In the genomic region with DNA sequence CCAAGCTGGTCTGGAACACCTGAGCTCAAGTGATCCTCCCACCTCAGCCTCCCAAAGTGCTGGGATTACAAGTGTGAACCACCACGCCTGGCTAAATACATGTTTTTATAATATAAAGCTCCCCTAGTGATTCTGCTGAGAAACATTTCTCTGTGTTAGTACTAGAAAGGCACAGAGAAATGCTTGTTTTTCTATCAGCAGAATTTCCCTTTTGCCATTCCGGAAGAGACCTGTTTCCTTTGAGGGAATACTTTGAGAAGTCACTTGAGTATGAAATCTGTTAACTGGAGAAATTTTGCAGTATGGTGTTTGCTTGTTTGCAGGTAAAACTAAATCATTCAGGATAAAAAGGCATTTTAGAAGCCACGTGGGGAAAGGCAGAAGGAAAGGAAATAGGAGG, we compare ENCODE assay signal across 24 cellular contexts. TPM values are rescaled to one million over a fixed set of nuclear protein-coding genes. Genes with fewer than 3 reads are reported as not detected.
A peak's percentile ranks its signal among the peaks of the same experiment; 100 is the strongest.
DNase-seq lines count a peak whose midpoint lies in the region; ATAC-seq, FAIRE-seq and TF ChIP-seq lines count a peak whose summit lies in the region.
"Had no signal": no experiment of that assay in that cellular context is flagged by ENCODE, and none has a peak within 500 bp of the region (broad histone marks: within the 10 kb centered on the region; RNA-seq: fewer than 3 reads in every experiment).

No MANE protein-coding gene starts in this region.

- no peaks in the 10 kb centered on the region for H3K36me3 ChIP-seq in HepG2 (replicated peaks in 1 of 2; ENCODE audit: control insufficient read depth in 1 of 2, insufficient read depth in 2 of 2, low read length in 2 of 2)
- H3K36me3 ChIP-seq in right lobe of liver = no peaks in the 10 kb centered on the region
- H3K36me3 ChIP-seq in endothelial cell of umbilical vein (ENCODE audit: control insufficient read depth in 2 of 2, extremely low read depth in 1 of 2, insufficient read depth in 2 of 2, low read length in 2 of 2) = no peaks in the 10 kb centered on the region
- no peaks in the 10 kb centered on the region for H3K36me3 ChIP-seq in neutrophil
- H3K36me3 ChIP-seq: BLaER1, HAP-1 had no signal

- ATAC-seq in HepG2 (no peak), right lobe of liver (no peak), HG02884 (IDR thresholded peaks at IDR 0.05; ENCODE audit: unreplicated experiment) (no peak)
- ATAC-seq: CD8-positive, alpha-beta T cell had no signal

- in situ Hi-C loops in HepG2 (cut with HindIII; ENCODE audit: extremely low pct_ligation_motif_present, low pct_unique_long_range_greater_than_20kb) = no loop called here

- peaks cover 0 to 12% of the 10 kb centered on the region in 2 experiments; a peak in 1 of 5 replicates for H3K27me3 ChIP-seq in HepG2 (ENCODE audit: control insufficient read depth in 1 of 2, insufficient read depth in 2 of 2, low read length in 2 of 2)
- H3K27me3 ChIP-seq in right lobe of liver = no peaks in the 10 kb centered on the region
- H3K27me3 ChIP-seq in endothelial cell of umbilical vein (ENCODE audit: control insufficient read depth in 2 of 2, insufficient read depth in 2 of 2, low read length in 2 of 2) = no peaks in the 10 kb centered on the region
- no peaks in the 10 kb centered on the region for H3K27me3 ChIP-seq in neutrophil

- WGBS in HepG2 (ENCODE audit: low lambda C conversion rate) = 13% methylated on average over 3 of the region's 3 CpGs
- WGBS in right lobe of liver (ENCODE audit: insufficient coverage, low coverage, low lambda C conversion rate, missing lambda C conversion rate) = 48% methylated on average over 3 of the region's 3 CpGs

- H3K27ac ChIP-seq in HepG2 (ENCODE audit: extremely low read length, insufficient read depth, low read length) (no peak overlapping the region), right lobe of liver (no peak overlapping the region), endothelial cell of umbilical vein (ENCODE audit: insufficient read depth, low read depth, low read length) (no peak overlapping the region), neutrophil (peak overlapping the region; percentile 93)
- H3K27ac ChIP-seq: 22Rv1, BLaER1, GM23248 had no signal

- no peaks in the 10 kb centered on the region for H3K9me1 ChIP-seq in endothelial cell of umbilical vein (replicated peaks; ENCODE audit: control insufficient read depth, extremely low read depth, insufficient read depth, low read length)

- no peaks in the 10 kb centered on the region for H3K79me2 ChIP-seq in HepG2 (ENCODE audit: insufficient read depth, low read length)
- no peaks in the 10 kb centered on the region for H3K79me2 ChIP-seq in endothelial cell of umbilical vein (ENCODE audit: control insufficient read depth, insufficient read depth, low read length)

- intact Hi-C loops in HepG2 (cut with micrococcal nuclease; ENCODE audit: unreplicated experiment) (no loop called here), right lobe of liver (cut with DNase I) (no loop called here), endothelial cell of umbilical vein (cut with micrococcal nuclease) (no loop called here)

- H3K4me1 ChIP-seq in HepG2 (ENCODE audit: insufficient read depth, low read length) (peaks cover 17% of the 10 kb centered on the region), right lobe of liver (no peaks in the 10 kb centered on the region), endothelial cell of umbilical vein (ENCODE audit: control insufficient read depth, extremely low read depth, insufficient read depth, low read length) (peaks cover 5% of the 10 kb centered on the region), neutrophil (ENCODE audit: control insufficient read depth in 1 of 2, insufficient read depth in 1 of 2, low read depth in 1 of 2, low read length in 1 of 2) (peaks cover 89 to 95% of the 10 kb centered on the region in 2 experiments)
- H3K4me1 ChIP-seq: Caco-2, HAP-1 had no signal

- CTCF ChIA-PET in HepG2 (lab: Yijun Ruan, JAX; ENCODE audit: low intra/inter-chr PET ratio, low total read pairs) = no interaction called here
- CTCF ChIA-PET in endothelial cell of umbilical vein (lab: Charles Lee) = interaction anchor here (1.0 to 3.4 kb wide), 2 partner anchors 19 to 201 kb away, joined by 4 to 14 read pairs; no protein-coding TSS in a partner anchor

- H2AFZ ChIP-seq in HepG2 (ENCODE audit: low read length) = peak overlapping the region; percentile 5
- H2AFZ ChIP-seq in endothelial cell of umbilical vein (ENCODE audit: low read depth, low read length) = no peak overlapping the region
- H2AFZ ChIP-seq: GM23248 had no signal

- H3K9ac ChIP-seq in HepG2 (ENCODE audit: insufficient read depth, low read depth, low read length) (no peak overlapping the region), endothelial cell of umbilical vein (replicated peaks; ENCODE audit: extremely low read depth, insufficient read depth, low read length) (no peak overlapping the region)
- H3K9ac ChIP-seq: BLaER1, GM23248 had no signal

- TF ChIP-seq EP300 in HepG2 (IDR thresholded peaks at IDR 0.05; ENCODE audit: low read depth in 2 of 2, low read length in 2 of 2) (no peak), HepG2 (CRISPR knock-in tag; IDR thresholded peaks at IDR 0.05; ENCODE audit: borderline replicate concordance) (no peak)

- no peak for FAIRE-seq in HepG2 (lab: Jason Lieb, UNC)
- peak; percentile 76 for FAIRE-seq in endothelial cell of umbilical vein (lab: Jason Lieb, UNC)
- FAIRE-seq: A204.1, G401.6, GM12892, GM19239, H54 had no signal

- H3K4me2 ChIP-seq in HepG2 (ENCODE audit: low read depth, low read length) (no peak overlapping the region), endothelial cell of umbilical vein (ENCODE audit: insufficient read depth, low read length) (peak overlapping the region; percentile 35)

- TF ChIP-seq CTCF in HepG2 (CRISPR knock-in tag; IDR thresholded peaks at IDR 0.05) (no peak), right lobe of liver (IDR thresholded peaks at IDR 0.05) (no peak), endothelial cell of umbilical vein (IDR thresholded peaks at IDR 0.05; ENCODE audit: extremely low read depth in 1 of 2, insufficient read depth in 1 of 2, low read depth in 1 of 2, low read length in 2 of 2) (no peak), neutrophil (IDR thresholded peaks at IDR 0.05) (no peak)

- no peak for TF ChIP-seq RAD21 in HepG2 (CRISPR knock-in tag; IDR thresholded peaks at IDR 0.05)

- H4K20me1 ChIP-seq in HepG2 (ENCODE audit: insufficient read depth, low read length) (no peaks in the 10 kb centered on the region), endothelial cell of umbilical vein (replicated peaks; ENCODE audit: control insufficient read depth, extremely low read depth, insufficient read depth, low read length) (no peaks in the 10 kb centered on the region)
- H4K20me1 ChIP-seq: BLaER1 had no signal

- POLR2A ChIA-PET in HepG2 (lab: Yijun Ruan, JAX) = no interaction called here
- POLR2A ChIA-PET in endothelial cell of umbilical vein (lab: Charles Lee) = no interaction called here

- BruUV-seq in HepG2 (replicated peaks; lab: Mats Ljungman, UMichigan) (no TSS peak), endothelial cell of umbilical vein (replicated peaks; lab: Mats Ljungman, UMichigan) (no TSS peak)

- dilution Hi-C loops in endothelial cell of umbilical vein (cut with MboI; ENCODE audit: extremely low pct_ligation_motif_present, low sequenced_read_pairs) = no loop called here

- no peaks in the 10 kb centered on the region for H3K9me3 ChIP-seq in HepG2 (ENCODE audit: low read length)
- no peaks in the 10 kb centered on the region for H3K9me3 ChIP-seq in right lobe of liver
- H3K9me3 ChIP-seq in endothelial cell of umbilical vein (replicated peaks; ENCODE audit: control insufficient read depth, insufficient read depth, low read length) = no peaks in the 10 kb centered on the region
- no peaks in the 10 kb centered on the region for H3K9me3 ChIP-seq in neutrophil
- H3K9me3 ChIP-seq: BLaER1, Caco-2, HAP-1 had no signal

- TF ChIP-seq POLR2A in HepG2 (IDR thresholded peaks at IDR 0.05; ENCODE audit: insufficient read depth in 1 of 2, low read depth in 2 of 2, low read length in 2 of 2) (no peak), right lobe of liver (IDR thresholded peaks at IDR 0.05) (no peak), endothelial cell of umbilical vein (IDR thresholded peaks at IDR 0.05; ENCODE audit: low read depth, low read length) (no peak)

- H3K4me3 ChIP-seq in HepG2 (replicated peaks in 1 of 3; ENCODE audit: insufficient read depth in 1 of 3, low read depth in 2 of 3, low read length in 3 of 3) (no peak overlapping the region), right lobe of liver (no peak overlapping the region), endothelial cell of umbilical vein (replicated peaks in 1 of 3; ENCODE audit: insufficient read depth in 1 of 3, low read depth in 1 of 3, low read length in 3 of 3) (no peak overlapping the region), neutrophil (ENCODE audit: low read depth in 1 of 2, low read length in 1 of 2) (peak overlapping the region in 1 of 2 experiments; percentile 44)
- H3K4me3 ChIP-seq: BLaER1, GM23248, HAP-1 had no signal

- DNase-seq in HepG2 (ENCODE audit: low spot score) (no peak), right lobe of liver (no peak), dermis blood vessel endothelial cell (peak; percentile 65), endothelial cell of umbilical vein (ENCODE audit: low read depth, low spot score) (peak; percentile 47), NCI-H345 treated with DMSO at 0.1 percent for 48 hours (lab: John Stamatoyannopoulos, UW; ENCODE audit: unreplicated experiment) (no peak), NCI-H2081 treated with DMSO at 0.1 percent for 48 hours (lab: John Stamatoyannopoulos, UW) (no peak)
- DNase-seq: Caco-2; CD8-positive, alpha-beta T cell; DMS153; DND-41; GM23248; HFFc6 had no signal

RNA-seq across cellular contexts. Expression of gene NLRP12, which starts 4.4 kb away (rescaled TPM):
- total RNA-seq in HepG2 (2016; rRNA removed; fragmentation: Illumina TruSeq; extraction: Trizol) = 0.10 and 0.15 TPM in 2 replicates
- total RNA-seq in HepG2 (2016; cell fraction: cytosol; rRNA removed; fragmentation: Illumina TruSeq; extraction: Trizol; ENCODE audit: low read depth) = 0.09 TPM in 1 of 2 replicates, not detected in the other
- total RNA-seq in HepG2 (2016; cell fraction: insoluble cytoplasmic fraction; rRNA removed; fragmentation: Illumina TruSeq; extraction: Trizol) = 0.04 and 0.10 TPM in 2 replicates
- total RNA-seq in HepG2 (2016; cell fraction: membrane; rRNA removed; fragmentation: Illumina TruSeq; extraction: Trizol) = 0.07 TPM in 1 of 2 replicates, not detected in the other
- not detected in 2 replicates for total RNA-seq in HepG2 (2016; cell fraction: nucleus; rRNA removed; fragmentation: Illumina TruSeq; extraction: Trizol)
- polyA plus RNA-seq in HepG2 (2011; rRNA removed) = 0.20 and 0.21 TPM in 2 replicates
- polyA plus RNA-seq in HepG2 (2011; cell fraction: cytosol; rRNA removed) = 0.23 and 0.40 TPM in 2 replicates
- polyA plus RNA-seq in HepG2 (2011; cell fraction: nucleus; rRNA removed) = 0.07 and 0.08 TPM in 2 replicates
- polyA plus RNA-seq in HepG2 (2012) = 0.07 and 0.11 TPM in 2 replicates
- polyA plus RNA-seq in HepG2 (2016; cell fraction: cytosol; fragmentation: Illumina TruSeq; extraction: Trizol; ENCODE audit: low read depth) = 0.02 TPM in 1 of 2 replicates, not detected in the other
- polyA plus RNA-seq in HepG2 (2016; cell fraction: insoluble cytoplasmic fraction; fragmentation: Illumina TruSeq; extraction: Trizol; ENCODE audit: low read depth) = 0.11 and 0.13 TPM in 2 replicates
- 0.07 TPM in 1 of 2 replicates, not detected in the other for polyA plus RNA-seq in HepG2 (2016; cell fraction: membrane; fragmentation: Illumina TruSeq; extraction: Trizol; ENCODE audit: low read depth)
- polyA plus RNA-seq in HepG2 (2016; cell fraction: nucleus; fragmentation: Illumina TruSeq; extraction: Trizol; ENCODE audit: insufficient read depth, low read depth) = 0.15 TPM in 1 of 2 replicates, not detected in the other
- 0.24 TPM in 1 of 2 replicates, not detected in the other for polyA minus RNA-seq in HepG2 (2011; rRNA and poly(A)+ RNA removed; ENCODE audit: low replicate concordance)
- polyA minus RNA-seq in HepG2 (2011; cell fraction: cytosol; rRNA and poly(A)+ RNA removed) = not detected in 2 replicates
- 0.12 and 0.13 TPM in 2 replicates for polyA minus RNA-seq in HepG2 (2011; cell fraction: nucleus; rRNA and poly(A)+ RNA removed)
- total RNA-seq in right lobe of liver = under 1 TPM; 0.20 to 0.56 (median 0.34) TPM
- 2.8 and 3.4 TPM in 2 replicates for total RNA-seq in dermis blood vessel endothelial cell
- total RNA-seq in endothelial cell of umbilical vein = 0.58 and 0.73 TPM in 2 replicates
- polyA plus RNA-seq in endothelial cell of umbilical vein = 0.27 and 0.46 TPM in 2 replicates
- 0.23 and 0.36 TPM in 2 replicates for polyA plus RNA-seq in endothelial cell of umbilical vein (2011; cell fraction: cytosol; rRNA removed)
- 0.05 and 0.15 TPM in 2 replicates for polyA plus RNA-seq in endothelial cell of umbilical vein (2011; cell fraction: nucleus; rRNA removed)
- polyA plus RNA-seq in endothelial cell of umbilical vein (2012) = 0.16 and 0.21 TPM in 2 replicates
- 0.24 and 0.55 TPM in 2 replicates for polyA minus RNA-seq in endothelial cell of umbilical vein
- polyA minus RNA-seq in endothelial cell of umbilical vein (2011; cell fraction: cytosol; rRNA and poly(A)+ RNA removed) = not detected
- 0.29 and 0.38 TPM in 2 replicates for polyA minus RNA-seq in endothelial cell of umbilical vein (2011; cell fraction: nucleus; rRNA and poly(A)+ RNA removed)
- total RNA-seq: B cell; Caco-2; CD8-positive, alpha-beta T cell; GM23248; HFFc6 had no signal
- polyA plus RNA-seq: AG04450, GM23248 had no signal

RNA-seq across cellular contexts. Expression of gene MYADM, which starts 39.2 kb away (rescaled TPM):
- total RNA-seq in HepG2 (2016; rRNA removed; fragmentation: Illumina TruSeq; extraction: Trizol) (12.4 and 19.9 TPM in 2 replicates), right lobe of liver (10 to 100 TPM; 15.4 to 38.3 (median 20.9) TPM), dermis blood vessel endothelial cell (7.7 and 17.8 TPM in 2 replicates), endothelial cell of umbilical vein (128 and 133 TPM in 2 replicates)
- 2.9 and 3.4 TPM in 2 replicates for total RNA-seq in HepG2 (2016; cell fraction: cytosol; rRNA removed; fragmentation: Illumina TruSeq; extraction: Trizol; ENCODE audit: low read depth)
- total RNA-seq in HepG2 (2016; cell fraction: insoluble cytoplasmic fraction; rRNA removed; fragmentation: Illumina TruSeq; extraction: Trizol) = 8.1 and 17.3 TPM in 2 replicates
- 10.9 and 11.2 TPM in 2 replicates for total RNA-seq in HepG2 (2016; cell fraction: membrane; rRNA removed; fragmentation: Illumina TruSeq; extraction: Trizol)
- total RNA-seq in HepG2 (2016; cell fraction: nucleus; rRNA removed; fragmentation: Illumina TruSeq; extraction: Trizol) = 19.9 and 23.5 TPM in 2 replicates
- polyA plus RNA-seq in HepG2 (2011; rRNA removed) (38.1 and 51.6 TPM in 2 replicates), endothelial cell of umbilical vein (100 and 122 TPM in 2 replicates)
- 23.9 and 30.3 TPM in 2 replicates for polyA plus RNA-seq in HepG2 (2011; cell fraction: cytosol; rRNA removed)
- 51.4 and 66.0 TPM in 2 replicates for polyA plus RNA-seq in HepG2 (2011; cell fraction: nucleus; rRNA removed)
- 42.9 and 44.2 TPM in 2 replicates for polyA plus RNA-seq in HepG2 (2012)
- 4.4 and 4.6 TPM in 2 replicates for polyA plus RNA-seq in HepG2 (2016; cell fraction: cytosol; fragmentation: Illumina TruSeq; extraction: Trizol; ENCODE audit: low read depth)
- 21.9 and 33.1 TPM in 2 replicates for polyA plus RNA-seq in HepG2 (2016; cell fraction: insoluble cytoplasmic fraction; fragmentation: Illumina TruSeq; extraction: Trizol; ENCODE audit: low read depth)
- 11.8 and 14.0 TPM in 2 replicates for polyA plus RNA-seq in HepG2 (2016; cell fraction: membrane; fragmentation: Illumina TruSeq; extraction: Trizol; ENCODE audit: low read depth)
- polyA plus RNA-seq in HepG2 (2016; cell fraction: nucleus; fragmentation: Illumina TruSeq; extraction: Trizol; ENCODE audit: insufficient read depth, low read depth) = 72.7 and 73.9 TPM in 2 replicates
- 6.9 and 90.5 TPM in 2 replicates for polyA minus RNA-seq in HepG2 (2011; rRNA and poly(A)+ RNA removed; ENCODE audit: low replicate concordance)
- polyA minus RNA-seq in HepG2 (2011; cell fraction: cytosol; rRNA and poly(A)+ RNA removed) = 35.5 and 36.5 TPM in 2 replicates
- polyA minus RNA-seq in HepG2 (2011; cell fraction: nucleus; rRNA and poly(A)+ RNA removed) = 14.3 and 15.6 TPM in 2 replicates
- 35.1 and 49.3 TPM in 2 replicates for polyA plus RNA-seq in endothelial cell of umbilical vein (2011; cell fraction: cytosol; rRNA removed)
- polyA plus RNA-seq in endothelial cell of umbilical vein (2011; cell fraction: nucleus; rRNA removed) = 26.7 and 54.2 TPM in 2 replicates
- 66.5 and 108 TPM in 2 replicates for polyA plus RNA-seq in endothelial cell of umbilical vein (2012)
- 40.0 and 44.3 TPM in 2 replicates for polyA minus RNA-seq in endothelial cell of umbilical vein
- 8.2 TPM for polyA minus RNA-seq in endothelial cell of umbilical vein (2011; cell fraction: cytosol; rRNA and poly(A)+ RNA removed)
- 22.8 and 50.6 TPM in 2 replicates for polyA minus RNA-seq in endothelial cell of umbilical vein (2011; cell fraction: nucleus; rRNA and poly(A)+ RNA removed)

RNA-seq across cellular contexts. Expression of gene PRKCG, which starts 53.5 kb away (rescaled TPM):
- total RNA-seq in HepG2 (2016; rRNA removed; fragmentation: Illumina TruSeq; extraction: Trizol) = 0.02 TPM in 1 of 2 replicates, not detected in the other
- total RNA-seq in HepG2 (2016; cell fraction: cytosol; rRNA removed; fragmentation: Illumina TruSeq; extraction: Trizol; ENCODE audit: low read depth) = not detected in 2 replicates
- not detected in 2 replicates for total RNA-seq in HepG2 (2016; cell fraction: insoluble cytoplasmic fraction; rRNA removed; fragmentation: Illumina TruSeq; extraction: Trizol)
- not detected in 2 replicates for total RNA-seq in HepG2 (2016; cell fraction: membrane; rRNA removed; fragmentation: Illumina TruSeq; extraction: Trizol)
- not detected in 2 replicates for total RNA-seq in HepG2 (2016; cell fraction: nucleus; rRNA removed; fragmentation: Illumina TruSeq; extraction: Trizol)
- polyA plus RNA-seq in HepG2 (2011; rRNA removed) = 0.03 and 0.04 TPM in 2 replicates
- not detected in 2 replicates for polyA plus RNA-seq in HepG2 (2011; cell fraction: cytosol; rRNA removed)
- 0.24 and 0.68 TPM in 2 replicates for polyA plus RNA-seq in HepG2 (2011; cell fraction: nucleus; rRNA removed)
- 0.08 TPM in 1 of 2 replicates, not detected in the other for polyA plus RNA-seq in HepG2 (2012)
- not detected in 2 replicates for polyA plus RNA-seq in HepG2 (2016; cell fraction: cytosol; fragmentation: Illumina TruSeq; extraction: Trizol; ENCODE audit: low read depth)
- not detected in 2 replicates for polyA plus RNA-seq in HepG2 (2016; cell fraction: insoluble cytoplasmic fraction; fragmentation: Illumina TruSeq; extraction: Trizol; ENCODE audit: low read depth)
- not detected in 2 replicates for polyA plus RNA-seq in HepG2 (2016; cell fraction: membrane; fragmentation: Illumina TruSeq; extraction: Trizol; ENCODE audit: low read depth)
- polyA plus RNA-seq in HepG2 (2016; cell fraction: nucleus; fragmentation: Illumina TruSeq; extraction: Trizol; ENCODE audit: insufficient read depth, low read depth) = 0.37 and 0.40 TPM in 2 replicates
- 0.84 TPM in 1 of 2 replicates, not detected in the other for polyA minus RNA-seq in HepG2 (2011; rRNA and poly(A)+ RNA removed; ENCODE audit: low replicate concordance)
- polyA minus RNA-seq in HepG2 (2011; cell fraction: cytosol; rRNA and poly(A)+ RNA removed) = not detected in 2 replicates
- 0.13 TPM in 1 of 2 replicates, not detected in the other for polyA minus RNA-seq in HepG2 (2011; cell fraction: nucleus; rRNA and poly(A)+ RNA removed)
- total RNA-seq in right lobe of liver = not detected
- total RNA-seq in dermis blood vessel endothelial cell = 0.17 TPM in 1 of 2 replicates, not detected in the other
- not detected in 2 replicates for total RNA-seq in endothelial cell of umbilical vein
- polyA plus RNA-seq in endothelial cell of umbilical vein = 0.07 and 0.08 TPM in 2 replicates
- polyA plus RNA-seq in endothelial cell of umbilical vein (2011; cell fraction: cytosol; rRNA removed) = 0.03 TPM in 1 of 2 replicates, not detected in the other
- polyA plus RNA-seq in endothelial cell of umbilical vein (2011; cell fraction: nucleus; rRNA removed) = 0.08 and 0.17 TPM in 2 replicates
- polyA plus RNA-seq in endothelial cell of umbilical vein (2012) = 0.05 and 0.25 TPM in 2 replicates
- not detected in 2 replicates for polyA minus RNA-seq in endothelial cell of umbilical vein
- not detected for polyA minus RNA-seq in endothelial cell of umbilical vein (2011; cell fraction: cytosol; rRNA and poly(A)+ RNA removed)
- not detected in 2 replicates for polyA minus RNA-seq in endothelial cell of umbilical vein (2011; cell fraction: nucleus; rRNA and poly(A)+ RNA removed)
- total RNA-seq: B cell, GM23248 had no signal
- polyA plus RNA-seq: GM23248 had no signal

Comparison
In these comparisons a context has a peak if more than half of its experiments do, and no peak if none do; other contexts are left out.
1. DNase-seq: peak in dermis blood vessel endothelial cell (single experiment) and endothelial cell of umbilical vein (single experiment); none in HepG2 (single experiment), right lobe of liver (0 of 3), NCI-H345 treated with DMSO at 0.1 percent for 48 hours (single experiment) and NCI-H2081 treated with DMSO at 0.1 percent for 48 hours (single experiment).